21 cellular contexts compared by ENCODE assay signal in the genomic region with DNA sequence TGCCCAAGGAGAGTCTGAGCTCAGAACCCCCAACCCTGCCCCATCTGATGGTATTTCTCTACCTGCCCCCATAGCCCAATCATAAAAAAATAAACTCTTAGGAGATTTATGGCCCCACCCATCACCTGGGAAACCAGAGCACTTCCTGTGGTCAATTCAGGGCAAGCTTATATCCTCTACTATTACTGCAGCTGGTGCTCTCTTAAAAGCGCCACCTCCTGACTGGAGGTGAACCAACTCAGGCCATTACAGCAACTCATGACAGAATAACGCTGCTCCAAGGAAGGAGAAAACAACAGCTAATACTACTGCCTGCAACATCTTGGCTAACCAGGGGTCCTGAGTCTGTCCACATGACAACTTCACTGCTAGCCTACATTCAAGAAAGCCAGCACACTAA.
DNase-seq lines count a peak whose midpoint lies in the region; ATAC-seq and TF ChIP-seq lines count a peak whose summit lies in the region.
"Had no signal": no experiment of that assay in that cellular context is flagged by ENCODE, and none has a peak within 500 bp of the region (broad histone marks: within the 10 kb centered on the region; RNA-seq: fewer than 3 reads in every experiment).

No MANE protein-coding gene starts in this region.

- no peaks in the 10 kb centered on the region for H3K79me1 ChIP-seq in mesendoderm (ENCODE audit: low read length)

- H3K79me2 ChIP-seq in OCI-LY7 (ENCODE audit: insufficient read depth, low read depth, low read length) (no peaks in the 10 kb centered on the region), mesendoderm (ENCODE audit: control insufficient read depth, insufficient read depth, low read length) (no peaks in the 10 kb centered on the region)

- H3K4me1 ChIP-seq in BLaER1 (0 out of 2 replicates have a peak, but pooled peaks cover 10% of the 10 kb centered on the region), OCI-LY7 (ENCODE audit: insufficient read depth, low read length, poor library complexity, severe bottlenecking) (peaks cover 25% of the 10 kb centered on the region), mesendoderm (ENCODE audit: control insufficient read depth, low read depth, low read length) (peaks cover 6% of the 10 kb centered on the region)

- H2BK15ac ChIP-seq in mesendoderm (replicated peaks; ENCODE audit: low read depth) = no peak overlapping the region

- peak; percentile 70 for TF ChIP-seq CTCF in OCI-LY7 (conservative IDR thresholded peaks at IDR 0.05; ENCODE audit: low read length)

- H2BK5ac ChIP-seq in mesendoderm (ENCODE audit: low read length) = no peak overlapping the region

- H3K4me3 Mint-ChIP-seq in T-helper 17 cell = no peak overlapping the region
- H3K4me3 Mint-ChIP-seq: T-helper 2 cell treated with Interferon-gamma antibody and Interleukin-4, amounts not matched to agents 5 μg/mL and 100 μg/mL, for 36 hours had no signal

- POLR2A ChIA-PET in OCI-LY7 (lab: Charles Lee) = interaction anchor here (0.7 to 1.7 kb wide), 8 partner anchors 9 to 204 kb away, joined by 3 to 8 read pairs (median 4); no protein-coding TSS in a partner anchor

- WGBS in mesendoderm (ENCODE audit: extremely low coverage, insufficient coverage, low lambda C conversion rate) = no CpG with 5 or more reads among the region's 2 CpGs

- H3K27me3 Mint-ChIP-seq in T-helper 17 cell = peaks cover 17% of the 10 kb centered on the region

- no peak overlapping the region for H3K4me3 ChIP-seq in BLaER1
- H3K4me3 ChIP-seq in OCI-LY7 (ENCODE audit: low read depth, low read length, poor library complexity, severe bottlenecking) = no peak overlapping the region
- H3K4me3 ChIP-seq in mesendoderm (ENCODE audit: low read length) = no peak overlapping the region
- H3K4me3 ChIP-seq: PC-9 had no signal

- peak; percentile 43 for DNase-seq in HT-29 (ENCODE audit: low spot score)
- DNase-seq in OCI-LY7 (ENCODE audit: low spot score) = peak; percentile 72
- DNase-seq in mesendoderm = no peak
- no peak for DNase-seq in COR-L47 (lab: John Stamatoyannopoulos, UW)
- DNase-seq in NCI-H2227 (lab: John Stamatoyannopoulos, UW; ENCODE audit: unreplicated experiment) = no peak
- no peak for DNase-seq in T-helper 17 cell
- DNase-seq: DMS79 treated with DMSO at 0.1 percent for 48 hours, GOT3, Kasumi-1, NCI-H1092, NCI-H1436, NCI-H187 treated with DMSO at 0.1 percent for 48 hours, NCI-H345, NCI-H524, NCI-H82, PC-9, RPMI8226, SHP77, SW 1271 had no signal

- ATAC-seq in T-helper 17 cell = no peak

- BruUV-seq in OCI-LY7 (replicated peaks; lab: Mats Ljungman, UMichigan) = no TSS peak

- peaks cover 3% of the 10 kb centered on the region for H3K36me3 Mint-ChIP-seq in T-helper 17 cell (ENCODE audit: low read depth)

- H3K9ac ChIP-seq in BLaER1 (no peak overlapping the region), mesendoderm (ENCODE audit: low read length) (no peak overlapping the region)

- no peaks in the 10 kb centered on the region for H3K4me1 Mint-ChIP-seq in T-helper 17 cell

- H3K36me3 ChIP-seq in BLaER1 (no peaks in the 10 kb centered on the region; the same call in 1 of the 2 replicates), OCI-LY7 (ENCODE audit: insufficient read depth, low read length) (no peaks in the 10 kb centered on the region; the same call in 1 of the 2 replicates), mesendoderm (ENCODE audit: control insufficient read depth, insufficient read depth, low read length) (no peaks in the 10 kb centered on the region)

- no peak overlapping the region for H4K5ac ChIP-seq in mesendoderm (ENCODE audit: low read length)

- H3K4me2 ChIP-seq in BLaER1 (0 out of 2 replicates have a peak overlapping the region, but pooled peaks have one; percentile 3), OCI-LY7 (ENCODE audit: low read length) (peak overlapping the region; percentile 1; the same call in 1 of the 2 replicates), mesendoderm (ENCODE audit: low read length) (no peak overlapping the region)
- H3K4me2 ChIP-seq: PC-9 had no signal

- no peak overlapping the region for H3K18ac ChIP-seq in mesendoderm (ENCODE audit: low read length)

- H3K27ac Mint-ChIP-seq in T-helper 17 cell = no peak overlapping the region
- H3K27ac Mint-ChIP-seq: T-helper 2 cell treated with Interferon-gamma antibody and Interleukin-4, amounts not matched to agents 5 μg/mL and 100 μg/mL, for 36 hours had no signal

- peak overlapping the region; percentile 56 for H3K56ac ChIP-seq in mesendoderm (ENCODE audit: low read length)

- H4K20me1 ChIP-seq in BLaER1 = no peaks in the 10 kb centered on the region
- no peaks in the 10 kb centered on the region for H4K20me1 ChIP-seq in OCI-LY7 (ENCODE audit: insufficient read depth, low read length)

- H3K27ac ChIP-seq in BLaER1 (no peak overlapping the region), OCI-LY7 (ENCODE audit: low read depth, low read length, poor library complexity, severe bottlenecking) (no peak overlapping the region), mesendoderm (ENCODE audit: low read depth, low read length) (no peak overlapping the region)
- H3K27ac ChIP-seq: PC-9 had no signal

- H3K27me3 ChIP-seq in BLaER1 = no peaks in the 10 kb centered on the region
- no peaks in the 10 kb centered on the region for H3K27me3 ChIP-seq in mesendoderm (ENCODE audit: insufficient read depth, low read length, poor library complexity)

- intact Hi-C loops in OCI-LY7 (cut with micrococcal nuclease; ENCODE audit: unreplicated experiment) = no loop called here

- H3K4ac ChIP-seq in mesendoderm (ENCODE audit: low read depth, low read length) = no peak overlapping the region

- no peak overlapping the region for H3K23ac ChIP-seq in mesendoderm (ENCODE audit: low read length)

- H3K9me3 ChIP-seq in BLaER1 (peaks cover 56% of the 10 kb centered on the region), OCI-LY7 (ENCODE audit: low read length) (peaks cover 37% of the 10 kb centered on the region), T-helper 17 cell (ENCODE audit: control insufficient read depth, low read length, poor library complexity, severe bottlenecking) (no peaks in the 10 kb centered on the region)

- H2AFZ ChIP-seq in OCI-LY7 (ENCODE audit: low read length) = peak overlapping the region; percentile 80; the same call in 1 of the 2 replicates
- H2AFZ ChIP-seq: PC-9 had no signal

- CTCF ChIA-PET in OCI-LY7 (lab: Charles Lee; ENCODE audit: unreplicated experiment) = interaction anchor here (1.0 to 1.1 kb wide), 2 partner anchors 21 to 78 kb away, joined by 3 read pairs; no protein-coding TSS in a partner anchor

- H3K9me2 ChIP-seq in OCI-LY7 (ENCODE audit: insufficient read depth, low read length) = no peaks in the 10 kb centered on the region

- H2BK120ac ChIP-seq in mesendoderm (ENCODE audit: low read depth, low read length) = no peak overlapping the region

- no peak overlapping the region for H4K8ac ChIP-seq in mesendoderm (ENCODE audit: low read depth, low read length)

- no peak overlapping the region for H2AK5ac ChIP-seq in mesendoderm (ENCODE audit: low read length)

Comparison
In these comparisons a context has a peak if more than half of its experiments do, and no peak if none do; other contexts are left out.
1. DNase-seq: peak in HT-29 (single experiment) and OCI-LY7 (single experiment); none in mesendoderm (single experiment), COR-L47 (single experiment), NCI-H2227 (single experiment) and T-helper 17 cell (0 of 3).